29 cellular contexts compared by ENCODE assay signal in genomic region chr6:123458218-123458617, GRCh38.
"Had no signal": no experiment of that assay in that cellular context is flagged by ENCODE, and none has a peak within 500 bp of the region (broad histone marks: within the 10 kb centered on the region; RNA-seq: fewer than 3 reads in every experiment).

No MANE protein-coding gene starts in this region.

- H3K27me3 Mint-ChIP-seq: dendritic cell treated with granulocyte-macrophage colony-stimulating factor and Interleukin-4, amounts not matched to agents 40 ng/mL and 50 ng/mL, for 4 days; effector memory CD8-positive, alpha-beta T cell had no signal

- DNase-seq: colonic mucosa; cortex of kidney; dermis blood vessel endothelial cell; dorsolateral prefrontal cortex; effector CD4-positive, alpha-beta T cell; effector CD8-positive, alpha-beta T cell; effector memory CD4-positive, alpha-beta T cell; effector memory CD8-positive, alpha-beta T cell; endodermal cell; erythroblast; esophagus squamous epithelium; foreskin fibroblast; foreskin keratinocyte; foreskin melanocyte; glutamatergic neuron; head of caudate nucleus; heart left ventricle; heart right ventricle had no signal

- H3K4me1 ChIP-seq: colonic mucosa, esophagus muscularis mucosa, esophagus squamous epithelium, foreskin keratinocyte, gastroesophageal sphincter, heart left ventricle had no signal

- H3K27ac Mint-ChIP-seq: dendritic cell treated with granulocyte-macrophage colony-stimulating factor and Interleukin-4, amounts not matched to agents 40 ng/mL and 50 ng/mL, for 4 days; effector memory CD8-positive, alpha-beta T cell; endodermal cell had no signal

- H3K27me3 ChIP-seq: colonic mucosa, esophagus muscularis mucosa, esophagus squamous epithelium, foreskin keratinocyte, gastroesophageal sphincter, heart left ventricle, heart right ventricle, hepatocyte had no signal

- H3K36me3 ChIP-seq: colonic mucosa, esophagus muscularis mucosa, esophagus squamous epithelium, gastroesophageal sphincter had no signal

- H3K4me2 ChIP-seq: hepatocyte had no signal

- H3K9me3 ChIP-seq: colonic mucosa, esophagus muscularis mucosa, esophagus squamous epithelium, gastroesophageal sphincter had no signal

- H3K79me2 ChIP-seq: hepatocyte had no signal

- ATAC-seq: effector memory CD8-positive, alpha-beta T cell; esophagus mucosa; foreskin keratinocyte; gastroesophageal sphincter; heart left ventricle; heart right ventricle had no signal

- H3K4me1 Mint-ChIP-seq: endodermal cell had no signal

- H3K9me3 Mint-ChIP-seq: dendritic cell treated with granulocyte-macrophage colony-stimulating factor and Interleukin-4, amounts not matched to agents 40 ng/mL and 50 ng/mL, for 4 days had no signal

- H3K4me3 ChIP-seq: colonic mucosa, coronary artery, dorsolateral prefrontal cortex, esophagus muscularis mucosa, esophagus squamous epithelium, gastroesophageal sphincter, heart left ventricle, heart right ventricle, hepatocyte had no signal

- H2AFZ ChIP-seq: hepatocyte had no signal

- FAIRE-seq: colon, endometrium, endothelial cell of umbilical vein, frontal cortex had no signal

- H3K4me3 Mint-ChIP-seq: dendritic cell treated with granulocyte-macrophage colony-stimulating factor and Interleukin-4, amounts not matched to agents 40 ng/mL and 50 ng/mL, for 4 days; effector memory CD8-positive, alpha-beta T cell; endodermal cell had no signal

- H3K27ac ChIP-seq: colonic mucosa, coronary artery, dorsolateral prefrontal cortex, epithelial cell of prostate, esophagus muscularis mucosa, esophagus squamous epithelium, foreskin keratinocyte, gastroesophageal sphincter, heart left ventricle, heart right ventricle had no signal
